8 cellular contexts compared by ENCODE assay signal in genomic region chr9:37027582-37028424, GRCh38. TPM values are rescaled to one million over a fixed set of nuclear protein-coding genes. Genes with fewer than 3 reads are reported as not detected.
DNase-seq lines count a peak whose midpoint lies in the region; ATAC-seq and TF ChIP-seq lines count a peak whose summit lies in the region.

No MANE protein-coding gene starts in this region.

- peak overlapping the region; percentile 15 for H3K4me3 ChIP-seq in colonic mucosa
- H3K4me3 ChIP-seq in liver (ENCODE audit: low read depth in 1 of 3, low read length in 3 of 3), result peak overlapping the region in 1 of 3 donors; percentile 22

- H3K27ac ChIP-seq in colonic mucosa (no peak overlapping the region), liver (ENCODE audit: low read depth in 1 of 2, low read length in 2 of 2) (no peak overlapping the region)

- WGBS in liver, result 5% methylated on average over 59 of the region's 59 CpGs

- TF ChIP-seq RAD21 in liver (IDR thresholded peaks at IDR 0.05), result no peak

- H3K4me1 ChIP-seq in colonic mucosa (peaks cover 27% of the 10 kb centered on the region), liver (ENCODE audit: control insufficient read depth in 4 of 4, insufficient read depth in 4 of 4, low read length in 3 of 4) (peaks cover 16 to 43% (median 32%) of the 10 kb centered on the region in 4 donors)

- peak; percentile 22 for DNase-seq in AG09319 (ENCODE audit: extremely low read depth, low read depth)
- DNase-seq in NCI-H345 (lab: John Stamatoyannopoulos, UW), result peak; percentile 98
- peak; percentile 76 to 77 for DNase-seq in activated CD4-positive, alpha-beta T cell treated with anti-CD3 and anti-CD28 coated beads for 4 hours
- peak; percentile 90 for DNase-seq in colonic mucosa
- peak; percentile 16 to 80 (median 47) for DNase-seq in stimulated activated CD4-positive, alpha-beta T cell treated with anti-CD3 and anti-CD28 coated beads, TNF-alpha, amount 100 ng/mL, for 1 hour (ENCODE audit: low read depth in 3 of 3, low spot score in 1 of 3)

- H3K9ac ChIP-seq in colonic mucosa (ENCODE audit: low read depth in 2 of 2, low read length in 2 of 2) (no peak overlapping the region), liver (ENCODE audit: low read depth in 1 of 2, low read length in 2 of 2) (no peak overlapping the region)

- peak; percentile 83 for ATAC-seq in GM19025 (IDR thresholded peaks at IDR 0.05; ENCODE audit: low read depth, unreplicated experiment)
- peak; percentile 83 for ATAC-seq in HG03175 (IDR thresholded peaks at IDR 0.05; ENCODE audit: unreplicated experiment)

- H3K9me3 ChIP-seq in colonic mucosa, result no peaks in the 10 kb centered on the region
- H3K9me3 ChIP-seq in liver (ENCODE audit: control insufficient read depth in 4 of 4, low read length in 3 of 4), result peaks cover 0 to 3% (median under 1%) of the 10 kb centered on the region in 4 donors

- no peaks in the 10 kb centered on the region for H3K36me3 ChIP-seq in colonic mucosa
- H3K36me3 ChIP-seq in liver (ENCODE audit: control insufficient read depth in 4 of 4, insufficient read depth in 3 of 4, low read depth in 1 of 4, low read length in 3 of 4), result no peaks in the 10 kb centered on the region

- peaks cover 100% of the 10 kb centered on the region for H3K27me3 ChIP-seq in colonic mucosa
- peaks cover 8 to 61% (median 29%) of the 10 kb centered on the region in 4 donors for H3K27me3 ChIP-seq in liver (ENCODE audit: control insufficient read depth in 4 of 4, insufficient read depth in 4 of 4, low read length in 3 of 4)

- TF ChIP-seq CTCF in AG09319 (IDR thresholded peaks at IDR 0.05; ENCODE audit: low read depth, low read length), result no peak
- TF ChIP-seq CTCF in colonic mucosa (IDR thresholded peaks at IDR 0.05), result no peak
- TF ChIP-seq CTCF in liver (IDR thresholded peaks at IDR 0.05; ENCODE audit: low read depth, low read length, missing input control), result no peak

- intact Hi-C loops in colonic mucosa (cut with DNase I), result no loop called here

TF ChIP-seq in liver, 16 proteins besides CTCF, POLR2A, EP300 and RAD21:
- TF ChIP-seq REST (IDR thresholded peaks at IDR 0.05) (peak; percentile 99), SP1 (IDR thresholded peaks at IDR 0.05) (peak; percentile 25), RXRA (IDR thresholded peaks at IDR 0.05) (no peak)

RNA-seq across cellular contexts. Expression of gene PAX5, which starts 6.3 kb away (rescaled TPM):
- under 1 TPM; 0.08 to 0.32 TPM for total RNA-seq in colonic mucosa
- total RNA-seq in liver, result 1 to 10 TPM in 1 of 2 donors, under 1 TPM in 1; 0.08 to 2.7 TPM
- under 1 TPM; 0.05 to 0.14 TPM for polyA plus RNA-seq in liver

Comparison
In these comparisons a context has a peak if more than half of its experiments do, and no peak if none do; other contexts are left out.
1. DNase-seq: peak in every context shown above with its lines; median percentile 98 in NCI-H345; 90 in colonic mucosa; 76 in activated CD4-positive, alpha-beta T cell treated with anti-CD3 and anti-CD28 coated beads for 4 hours; 47 in stimulated activated CD4-positive, alpha-beta T cell treated with anti-CD3 and anti-CD28 coated beads, TNF-alpha, amount 100 ng/mL, for 1 hour; 22 in AG09319.